8 cellular contexts compared by ENCODE assay signal in the genomic region with DNA sequence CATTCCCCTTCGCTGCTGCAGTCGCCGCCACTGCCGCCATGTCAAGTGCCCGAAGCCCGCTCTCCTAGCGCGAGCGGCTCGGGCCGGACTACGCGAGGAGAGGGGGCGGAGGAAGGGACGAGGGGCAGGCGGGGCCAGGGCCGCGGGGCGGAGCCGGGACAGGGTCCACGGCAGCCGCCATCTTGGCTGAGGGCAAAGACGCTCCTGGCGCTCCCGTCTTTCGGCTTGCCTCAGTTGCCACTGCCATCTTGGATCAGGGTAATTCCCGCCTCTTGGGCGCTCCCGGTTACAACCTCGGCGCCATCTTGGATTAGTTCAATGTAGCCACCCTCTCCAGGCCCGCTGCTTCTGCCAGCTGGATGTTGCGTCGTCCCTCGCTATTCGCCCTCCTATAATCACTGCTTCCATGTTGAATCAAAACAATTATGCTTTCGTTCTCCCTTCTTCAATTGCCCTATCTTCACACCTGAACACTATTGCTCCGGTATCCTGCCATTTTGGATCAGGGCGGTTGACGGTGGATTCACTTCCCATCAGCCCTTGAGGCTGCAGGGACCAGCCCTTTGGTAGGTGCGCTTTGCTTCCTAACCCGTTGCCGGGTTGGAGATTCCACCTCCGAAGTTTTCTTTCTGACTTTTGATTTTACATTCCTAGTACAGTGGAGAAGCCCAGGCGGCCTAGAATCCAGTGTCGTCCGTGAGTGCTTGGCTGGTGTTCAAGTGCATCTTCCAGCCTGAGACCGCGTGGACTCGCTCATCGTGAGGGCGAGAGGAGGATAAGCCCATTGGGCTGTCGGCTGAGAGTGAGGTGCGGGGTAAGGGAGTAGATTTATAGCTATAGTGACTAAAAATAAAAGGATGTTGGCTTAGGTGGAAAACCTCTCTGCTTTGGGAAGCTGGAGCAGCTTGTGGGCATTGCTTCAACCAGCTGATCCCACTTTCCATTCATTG. TPM values are rescaled to one million over a fixed set of nuclear protein-coding genes. Genes with fewer than 3 reads are reported as not detected.
DNase-seq lines count a peak whose midpoint lies in the region; ATAC-seq and TF ChIP-seq lines count a peak whose summit lies in the region.

A gene with protein sequence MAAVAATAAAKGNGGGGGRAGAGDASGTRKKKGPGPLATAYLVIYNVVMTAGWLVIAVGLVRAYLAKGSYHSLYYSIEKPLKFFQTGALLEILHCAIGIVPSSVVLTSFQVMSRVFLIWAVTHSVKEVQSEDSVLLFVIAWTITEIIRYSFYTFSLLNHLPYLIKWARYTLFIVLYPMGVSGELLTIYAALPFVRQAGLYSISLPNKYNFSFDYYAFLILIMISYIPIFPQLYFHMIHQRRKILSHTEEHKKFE (minus strand): TSS at position 66 of the 950 bp plus-strand sequence. CDS start 26 bp downstream, at position 40.

- peak; percentile 94 for ATAC-seq in GM21717 (IDR thresholded peaks at IDR 0.05; ENCODE audit: unreplicated experiment)

- H3K4me3 ChIP-seq in esophagus (ENCODE audit: low read depth in 1 of 2, low read length in 2 of 2) (peak within 1 kb of the TSS; percentile 87 to 88), mucosa of stomach (ENCODE audit: low read length) (peak within 1 kb of the TSS; percentile 94)

- DNase-seq in DMS153 treated with DMSO at 0.1 percent for 48 hours (lab: John Stamatoyannopoulos, UW; ENCODE audit: unreplicated experiment) (peak; percentile 95), KBM-7 (peak; percentile 98)
- peak; percentile 97 for DNase-seq in activated T-cell treated with anti-CD3 and anti-CD28 coated beads, Interleukin-2, amount 50 U/mL, for 24 hours
- DNase-seq in stimulated activated CD8-positive, alpha-beta memory T cell treated with anti-CD3 and anti-CD28 coated beads, Interleukin-7, amount 100 ng/mL, for 1 hour (ENCODE audit: low read depth in 2 of 2) = peak; percentile 81 to 93

- no peak within 1 kb of the TSS for H3K4me3 Mint-ChIP-seq in activated T-cell treated with anti-CD3 and anti-CD28 coated beads, Interleukin-2, amount 50 U/mL, for 24 hours

- H3K9me3 Mint-ChIP-seq in activated T-cell treated with anti-CD3 and anti-CD28 coated beads, Interleukin-2, amount 50 U/mL, for 24 hours = peaks cover 8% of the 10 kb centered on the region

- in situ Hi-C loops in KBM-7 (cut with MboI; ENCODE audit: low pct_unique_long_range_greater_than_20kb, low sequenced_read_pairs) = no loop called here

- H3K36me3 ChIP-seq in esophagus (ENCODE audit: control insufficient read depth in 2 of 2, insufficient read depth in 2 of 2, low read length in 1 of 2) (peaks cover 0 to 3% of the 10 kb centered on the region in 2 donors), mucosa of stomach (ENCODE audit: control insufficient read depth, insufficient read depth, low read length) (no peaks in the 10 kb centered on the region)

- H3K27ac Mint-ChIP-seq in activated T-cell treated with anti-CD3 and anti-CD28 coated beads, Interleukin-2, amount 50 U/mL, for 24 hours = peak within 1 kb of the TSS; percentile 85

- 0 to 1% methylated on average over 44 to 54 of the region's 54 CpGs for WGBS in esophagus, 2 donors

- peak within 1 kb of the TSS; percentile 95 to 96 for H3K27ac ChIP-seq in esophagus (ENCODE audit: low read depth in 2 of 2, low read length in 1 of 2)

- H3K9ac ChIP-seq in mucosa of stomach (ENCODE audit: low read length) = peak within 1 kb of the TSS; percentile 83

- H3K27me3 ChIP-seq in esophagus (ENCODE audit: control insufficient read depth in 1 of 2, insufficient read depth in 2 of 2, low read length in 2 of 2) (no peaks in the 10 kb centered on the region), mucosa of stomach (ENCODE audit: control insufficient read depth, insufficient read depth, low read length) (no peaks in the 10 kb centered on the region)

- H3K4me1 ChIP-seq in esophagus (ENCODE audit: control insufficient read depth in 2 of 2, insufficient read depth in 2 of 2, low read length in 1 of 2) (no peaks in the 10 kb centered on the region), mucosa of stomach (ENCODE audit: control insufficient read depth, insufficient read depth, low read length) (no peaks in the 10 kb centered on the region)

- peaks cover 31% of the 10 kb centered on the region for H3K4me1 Mint-ChIP-seq in activated T-cell treated with anti-CD3 and anti-CD28 coated beads, Interleukin-2, amount 50 U/mL, for 24 hours (ENCODE audit: low read depth)

- H3K36me3 Mint-ChIP-seq in activated T-cell treated with anti-CD3 and anti-CD28 coated beads, Interleukin-2, amount 50 U/mL, for 24 hours (ENCODE audit: low read depth) = peaks cover 59% of the 10 kb centered on the region

- no peaks in the 10 kb centered on the region for H3K9me3 ChIP-seq in esophagus (ENCODE audit: control insufficient read depth in 2 of 2, insufficient read depth in 1 of 2, low read depth in 1 of 2, low read length in 1 of 2)
- H3K9me3 ChIP-seq in mucosa of stomach (ENCODE audit: control insufficient read depth, low read length) = no peaks in the 10 kb centered on the region

- no peaks in the 10 kb centered on the region for H3K27me3 Mint-ChIP-seq in activated T-cell treated with anti-CD3 and anti-CD28 coated beads, Interleukin-2, amount 50 U/mL, for 24 hours

TF ChIP-seq in PFSK-1, 5 proteins besides CTCF, POLR2A, EP300 and RAD21:
- no peak for TF ChIP-seq FOXP2 (optimal IDR thresholded peaks at IDR 0.05; ENCODE audit: borderline replicate concordance, extremely low read depth, extremely low read length, insufficient read depth)
- peak; percentile 59; the same call in 1 of the 2 replicates for TF ChIP-seq TAF1 (IDR thresholded peaks at IDR 0.05; ENCODE audit: borderline replicate concordance, insufficient read depth, low read length)
- TF ChIP-seq POLR2AphosphoS5 (IDR thresholded peaks at IDR 0.05; ENCODE audit: low read depth, low read length) = peak; percentile 56; the same call in 1 of the 2 replicates
- TF ChIP-seq SIN3A (IDR thresholded peaks at IDR 0.05; ENCODE audit: borderline replicate concordance, insufficient read depth, low read length) = no peak

RNA-seq across cellular contexts. Expression of the gene that starts here (rescaled TPM):
- 8.1 TPM for polyA plus RNA-seq in PFSK-1 (2012; ENCODE audit: insufficient read length, low read depth)
- polyA plus RNA-seq in esophagus = 10 to 100 TPM; 12.0 to 17.1 TPM

Comparison
In these comparisons a context has a peak if more than half of its experiments do, and no peak if none do; other contexts are left out.
1. Peak in every context shown above with its lines: DNase-seq, ATAC-seq, H3K4me3 ChIP-seq and H3K27ac ChIP-seq.